19 cellular contexts compared by ENCODE assay signal in genomic region chr7:44975331-44976039, GRCh38. TPM values are rescaled to one million over a fixed set of nuclear protein-coding genes. Genes with fewer than 3 reads are reported as not detected.
DNase-seq lines count a peak whose midpoint lies in the region; ATAC-seq, FAIRE-seq and TF ChIP-seq lines count a peak whose summit lies in the region.
"Had no signal": no experiment of that assay in that cellular context is flagged by ENCODE, and none has a peak within 500 bp of the region (broad histone marks: within the 10 kb centered on the region; RNA-seq: fewer than 3 reads in every experiment).

No MANE protein-coding gene starts in this region.

- no peak for FAIRE-seq in H1 (lab: Jason Lieb, UNC)

- H2BK5ac ChIP-seq in H1 (ENCODE audit: low read depth, low read length), result no peak overlapping the region; the same call in 1 of the 2 replicates
- H2BK5ac ChIP-seq in mesendoderm (ENCODE audit: low read length), result no peak overlapping the region

- H3K9ac ChIP-seq in H1 (replicated peaks in 1 of 4; ENCODE audit: extremely low read depth in 1 of 4, low read depth in 3 of 4, low read length in 3 of 4), result no peak overlapping the region
- no peak overlapping the region for H3K9ac ChIP-seq in mesendoderm (ENCODE audit: low read length)

- H3K4me3 ChIP-seq in H1 (ENCODE audit: extremely low read depth in 1 of 4, insufficient read depth in 2 of 4, low read depth in 3 of 4, low read length in 4 of 4) (no peak overlapping the region), Peyer's patch (no peak overlapping the region), mesendoderm (ENCODE audit: low read length) (no peak overlapping the region)
- H3K4me3 ChIP-seq: ascending aorta, mucosa of descending colon, ovary, sigmoid colon, testis had no signal

- no peaks in the 10 kb centered on the region; a peak in 1 of 8 replicates for H3K36me3 ChIP-seq in H1 (ENCODE audit: control insufficient read depth in 2 of 4, insufficient read depth in 4 of 4, low read length in 3 of 4)
- peaks cover 0 to 6% (median 0%) of the 10 kb centered on the region in 3 donors for H3K36me3 ChIP-seq in Peyer's patch
- H3K36me3 ChIP-seq in mesendoderm (ENCODE audit: control insufficient read depth, insufficient read depth, low read length), result no peaks in the 10 kb centered on the region
- H3K36me3 ChIP-seq: ovary had no signal

- H4K91ac ChIP-seq in H1 (replicated peaks; ENCODE audit: insufficient read length, low read length), result no peak overlapping the region

- H3K79me2 ChIP-seq in H1 (ENCODE audit: control insufficient read depth in 1 of 2, insufficient read depth in 2 of 2, low read length in 2 of 2), result no peaks in the 10 kb centered on the region
- H3K79me2 ChIP-seq in mesendoderm (ENCODE audit: control insufficient read depth, insufficient read depth, low read length), result no peaks in the 10 kb centered on the region

- peak overlapping the region; percentile 21; the same call in 1 of the 2 replicates for H4K8ac ChIP-seq in H1 (ENCODE audit: extremely low read depth, insufficient read depth, low read length)
- no peak overlapping the region for H4K8ac ChIP-seq in mesendoderm (ENCODE audit: low read depth, low read length)

- no peak for TF ChIP-seq RAD21 in H1 (IDR thresholded peaks at IDR 0.05 in 1 of 2, conservative IDR thresholded peaks at IDR 0.05 in 1 of 2; ENCODE audit: low read depth in 2 of 2, low read length in 2 of 2)

- no peak overlapping the region for H2BK20ac ChIP-seq in H1 (ENCODE audit: low read length)

- H2AK5ac ChIP-seq in H1 (ENCODE audit: low read depth, low read length) (no peak overlapping the region), mesendoderm (ENCODE audit: low read length) (no peak overlapping the region)

- H4K20me1 ChIP-seq in H1 (replicated peaks in 1 of 2; ENCODE audit: control insufficient read depth in 1 of 2, insufficient read depth in 2 of 2, low read length in 2 of 2), result peaks cover 0 to 1% of the 10 kb centered on the region in 2 experiments

- no peak overlapping the region for H3K4me2 ChIP-seq in H1 (ENCODE audit: insufficient read depth in 1 of 2, low read depth in 2 of 2, low read length in 2 of 2)
- no peak overlapping the region for H3K4me2 ChIP-seq in mesendoderm (ENCODE audit: low read length)

- H3K27ac ChIP-seq in H1 (ENCODE audit: low read depth, low read length), result no peak overlapping the region
- no peak overlapping the region for H3K27ac ChIP-seq in Peyer's patch
- no peak overlapping the region for H3K27ac ChIP-seq in mesendoderm (ENCODE audit: low read depth, low read length)
- H3K27ac ChIP-seq: ascending aorta, ovary, sigmoid colon, testis had no signal

- no peak overlapping the region for H2BK12ac ChIP-seq in H1 (ENCODE audit: low read depth, low read length)

- peaks cover 65% of the 10 kb centered on the region for H3K4me1 Mint-ChIP-seq in stimulated activated naive CD8-positive, alpha-beta T cell treated with anti-CD3 and anti-CD28 coated beads, Interleukin-15, Interleukin-2, amounts not matched to agents 100 ng/mL and 50 ng/mL, for 24 hours (ENCODE audit: low read depth)
- H3K4me1 Mint-ChIP-seq in T-cell, result peaks cover 67 to 70% (median 67%) of the 10 kb centered on the region in 3 donors

- H3K18ac ChIP-seq in H1 (ENCODE audit: extremely low read depth, low read length) (no peak overlapping the region), mesendoderm (ENCODE audit: low read length) (no peak overlapping the region)

- H3K27me3 Mint-ChIP-seq in stimulated activated naive CD8-positive, alpha-beta T cell treated with anti-CD3 and anti-CD28 coated beads, Interleukin-15, Interleukin-2, amounts not matched to agents 100 ng/mL and 50 ng/mL, for 24 hours, result no peaks in the 10 kb centered on the region
- H3K27me3 Mint-ChIP-seq in T-cell, result no peaks in the 10 kb centered on the region

- no peak overlapping the region for H3K14ac ChIP-seq in H1 (ENCODE audit: insufficient read length)

- H2BK15ac ChIP-seq in H1 (ENCODE audit: low read length) (no peak overlapping the region), mesendoderm (replicated peaks; ENCODE audit: low read depth) (no peak overlapping the region)

- H2BK120ac ChIP-seq in H1 (replicated peaks; ENCODE audit: low read depth, low read length) (no peak overlapping the region), mesendoderm (ENCODE audit: low read depth, low read length) (no peak overlapping the region)

- 91% methylated on average over 12 of the region's 12 CpGs; no CpG with 5 or more reads in 1 of the 2 experiments for WGBS in H1 (ENCODE audit: extremely low coverage in 1 of 2, insufficient coverage in 1 of 2, insufficient read length in 1 of 2, insufficient replicate concordance in 2 of 2, low coverage in 1 of 2, low lambda C conversion rate in 2 of 2, missing lambda C conversion rate in 1 of 2), 2 experiments
- WGBS in mesendoderm (ENCODE audit: extremely low coverage, insufficient coverage, low lambda C conversion rate), result no CpG with 5 or more reads among the region's 12 CpGs

- H3K23ac ChIP-seq in H1 (ENCODE audit: insufficient read length) (no peak overlapping the region), mesendoderm (ENCODE audit: low read length) (no peak overlapping the region)

- H3K9me3 Mint-ChIP-seq in stimulated activated naive CD8-positive, alpha-beta T cell treated with anti-CD3 and anti-CD28 coated beads, Interleukin-15, Interleukin-2, amounts not matched to agents 100 ng/mL and 50 ng/mL, for 24 hours, result no peaks in the 10 kb centered on the region
- H3K9me3 Mint-ChIP-seq in T-cell, result no peaks in the 10 kb centered on the region

- no peaks in the 10 kb centered on the region for H3K79me1 ChIP-seq in H1 (ENCODE audit: low read depth, low read length)
- no peaks in the 10 kb centered on the region for H3K79me1 ChIP-seq in mesendoderm (ENCODE audit: low read length)

- no peaks in the 10 kb centered on the region for H3K27me3 ChIP-seq in H1 (replicated peaks in 1 of 4; ENCODE audit: control insufficient read depth in 3 of 4, extremely low read depth in 1 of 4, insufficient read depth in 3 of 4, low read length in 3 of 4)
- no peaks in the 10 kb centered on the region for H3K27me3 ChIP-seq in Peyer's patch
- no peaks in the 10 kb centered on the region for H3K27me3 ChIP-seq in mesendoderm (ENCODE audit: insufficient read depth, low read length, poor library complexity)
- H3K27me3 ChIP-seq: ascending aorta, ovary, sigmoid colon, testis had no signal

- TF ChIP-seq EP300 in H1 (IDR thresholded peaks at IDR 0.05; ENCODE audit: borderline replicate concordance in 1 of 2, low read depth in 2 of 2, low read length in 2 of 2), result no peak

- no peak overlapping the region for H3K4ac ChIP-seq in H1 (replicated peaks; ENCODE audit: insufficient read length, low read depth, low read length)
- no peak overlapping the region for H3K4ac ChIP-seq in mesendoderm (ENCODE audit: low read depth, low read length)

- H3K27ac Mint-ChIP-seq in stimulated activated naive CD8-positive, alpha-beta T cell treated with anti-CD3 and anti-CD28 coated beads, Interleukin-15, Interleukin-2, amounts not matched to agents 100 ng/mL and 50 ng/mL, for 24 hours, result peak overlapping the region; percentile 84
- H3K27ac Mint-ChIP-seq in T-cell, result peak overlapping the region; percentile 83 to 96

- H2AFZ ChIP-seq in H1 (ENCODE audit: low read length), result no peak overlapping the region

- no peak for DNase-seq in stimulated activated naive CD8-positive, alpha-beta T cell treated with anti-CD3 and anti-CD28 coated beads, Interleukin-15, Interleukin-2, amounts not matched to agents 100 U/mL and 50 U/mL, for 24 hours
- no peak for DNase-seq in T-cell
- DNase-seq in H1 (ENCODE audit: low read depth in 1 of 2, low spot score in 2 of 2), result no peak
- DNase-seq in Peyer's patch, result no peak
- DNase-seq in EL, result no peak
- DNase-seq in mesendoderm, result no peak
- DNase-seq in NCI-H2029 (lab: John Stamatoyannopoulos, UW), result no peak
- DNase-seq: activated effector memory CD4-positive, alpha-beta T cell treated with Interleukin-2 at 50 U/mL for 16 hours; DMS 273 treated with DMSO at 0.1 percent for 48 hours; KBM-7; NCI-H1048; OCI-M1; sigmoid colon; testis had no signal

- H3K4me1 ChIP-seq in H1 (replicated peaks in 1 of 4; ENCODE audit: control insufficient read depth in 3 of 4, insufficient read depth in 4 of 4, low read length in 3 of 4) (no peaks in the 10 kb centered on the region), Peyer's patch (peaks cover 0 to 19% (median 9%) of the 10 kb centered on the region in 4 donors), mesendoderm (ENCODE audit: control insufficient read depth, low read depth, low read length) (no peaks in the 10 kb centered on the region)
- H3K4me1 ChIP-seq: testis had no signal

- peaks cover 83% of the 10 kb centered on the region for H3K36me3 Mint-ChIP-seq in stimulated activated naive CD8-positive, alpha-beta T cell treated with anti-CD3 and anti-CD28 coated beads, Interleukin-15, Interleukin-2, amounts not matched to agents 100 ng/mL and 50 ng/mL, for 24 hours (ENCODE audit: low read depth)
- H3K36me3 Mint-ChIP-seq in T-cell, result peaks cover 20% of the 10 kb centered on the region

- no peak for TF ChIP-seq CTCF in H1 (IDR thresholded peaks at IDR 0.05; ENCODE audit: control extremely low read depth in 1 of 3, insufficient read depth in 1 of 3, low read depth in 1 of 3, low read length in 3 of 3)
- no peak for TF ChIP-seq CTCF in Peyer's patch (IDR thresholded peaks at IDR 0.05)

- no peak overlapping the region for H4K5ac ChIP-seq in H1 (ENCODE audit: insufficient read length, low read depth, low read length)
- H4K5ac ChIP-seq in mesendoderm (ENCODE audit: low read length), result no peak overlapping the region

- no peak for ATAC-seq in stimulated activated naive CD8-positive, alpha-beta T cell treated with anti-CD3 and anti-CD28 coated beads, Interleukin-15, Interleukin-2, amounts not matched to agents 100 U/mL and 50 U/mL, for 24 hours
- no peak for ATAC-seq in T-cell (replicated peaks in 1 of 4)
- ATAC-seq: mucosa of descending colon had no signal

- CTCF ChIA-PET in T-cell (lab: Charles Lee) (interaction anchor here (1.6 to 3.8 kb wide), 4 partner anchors 24 to 161 kb away, joined by 5 to 72 read pairs (median 46); partner anchors contain the start of gene CCM2 (in 1 of the 2)), H1 (lab: Charles Lee; ENCODE audit: partially characterized antibody) (interaction anchor here (3.9 to 6.2 kb wide), 4 partner anchors 8 to 160 kb away, joined by 33 to 105 read pairs (median 42); no protein-coding TSS in a partner anchor)

- H3K56ac ChIP-seq in H1 (replicated peaks; ENCODE audit: insufficient read length, low read depth, low read length) (no peak overlapping the region), mesendoderm (ENCODE audit: low read length) (no peak overlapping the region)

- TF ChIP-seq POLR2A in H1 (IDR thresholded peaks at IDR 0.05; ENCODE audit: control extremely low read depth in 1 of 2, low read depth in 2 of 2, low read length in 2 of 2), result no peak
- no peak for TF ChIP-seq POLR2A in Peyer's patch (IDR thresholded peaks at IDR 0.05)

- no peaks in the 10 kb centered on the region for H3K23me2 ChIP-seq in H1 (ENCODE audit: low read depth, low read length)

- POLR2A ChIA-PET in T-cell (lab: Charles Lee) (interaction anchor here (0.5 to 1.1 kb wide), 3 partner anchors 15 to 334 kb away, joined by 3 to 18 read pairs (median 4); no protein-coding TSS in a partner anchor), H1 (lab: Charles Lee; ENCODE audit: partially characterized antibody) (interaction anchor here (0.8 to 17.9 kb wide), 8 partner anchors 7 to 161 kb away, joined by 3 to 327 read pairs (median 4); partner anchors contain the start of genes H2AZ2 and MYO1G)

- H3K9me3 ChIP-seq in H1 (ENCODE audit: insufficient read depth in 2 of 2, low read depth in 1 of 2, low read length in 1 of 2) (no peaks in the 10 kb centered on the region), Peyer's patch (no peaks in the 10 kb centered on the region)
- H3K9me3 ChIP-seq: ascending aorta, mucosa of descending colon, ovary, sigmoid colon, testis had no signal

- H3K4me3 Mint-ChIP-seq in stimulated activated naive CD8-positive, alpha-beta T cell treated with anti-CD3 and anti-CD28 coated beads, Interleukin-15, Interleukin-2, amounts not matched to agents 100 ng/mL and 50 ng/mL, for 24 hours, result peak overlapping the region; percentile 99
- peak overlapping the region in 1 of 3 donors; percentile 99 for H3K4me3 Mint-ChIP-seq in T-cell

RNA-seq across cellular contexts. Expression of gene MYO1G, which starts 3.3 kb away (rescaled TPM):
- total RNA-seq in T-cell (100 to 1,000 TPM; 183 to 272 (median 192) TPM), Peyer's patch (10 to 100 TPM in 1 of 4 donors, 1 to 10 TPM in 3; 2.7 to 14.9 (median 5.0) TPM)
- total RNA-seq in H1 (2021; fragmentation: NEBNext Ultra II Directional; extraction: Animal tissue kit (Norgen Biotek cat#: 25700)), result 0.11 and 0.19 TPM in 2 replicates
- 0.08 and 0.11 TPM in 2 replicates for polyA plus RNA-seq in H1 (2011; rRNA removed)
- 0.12 TPM for polyA plus RNA-seq in H1 (2011; cell fraction: cytosol; rRNA removed)
- 0.50 TPM for polyA plus RNA-seq in H1 (2011; cell fraction: nucleus; rRNA removed)
- 0.08 to 0.15 TPM (median 0.11 TPM) in 3 of 4 replicates, not detected in the other for polyA plus RNA-seq in H1 (2012, experiment 1 of 2)
- polyA plus RNA-seq in H1 (2012, experiment 2 of 2), result not detected
- polyA plus RNA-seq in H1 (2013, experiment 1 of 2), result 0.04 TPM
- polyA plus RNA-seq in H1 (2013, experiment 2 of 2), result 0.04 TPM
- polyA minus RNA-seq in H1 (2011; rRNA and poly(A)+ RNA removed), result 0.20 and 0.54 TPM in 2 replicates
- polyA minus RNA-seq in H1 (2011; cell fraction: cytosol; rRNA and poly(A)+ RNA removed), result 1.8 TPM
- 1.9 TPM for polyA minus RNA-seq in H1 (2011; cell fraction: nucleus; rRNA and poly(A)+ RNA removed)
- 0.04 TPM for polyA plus RNA-seq in mesendoderm (2013, experiment 1 of 2)
- polyA plus RNA-seq in mesendoderm (2013, experiment 2 of 2), result 0.04 TPM
- total RNA-seq: H4 had no signal

RNA-seq across cellular contexts. Expression of gene CCM2, which starts 24.5 kb away (rescaled TPM):
- total RNA-seq in T-cell (100 to 1,000 TPM in 4 of 5 donors, 10 to 100 TPM in 1; 88.6 to 190 (median 167) TPM), Peyer's patch (10 to 100 TPM; 23.3 to 49.5 (median 32.5) TPM)
- total RNA-seq in H1 (2021; fragmentation: NEBNext Ultra II Directional; extraction: Animal tissue kit (Norgen Biotek cat#: 25700)), result 31.3 and 31.6 TPM in 2 replicates
- polyA plus RNA-seq in H1 (2011; rRNA removed), result 41.2 and 54.8 TPM in 2 replicates
- 40.7 TPM for polyA plus RNA-seq in H1 (2011; cell fraction: cytosol; rRNA removed)
- 51.2 TPM for polyA plus RNA-seq in H1 (2011; cell fraction: nucleus; rRNA removed)
- polyA plus RNA-seq in H1 (2012, experiment 1 of 2), result 21.6 to 34.6 TPM (median 32.5 TPM) in 4 replicates
- polyA plus RNA-seq in H1 (2012, experiment 2 of 2), result 28.2 TPM
- polyA plus RNA-seq in H1 (2013, experiment 1 of 2), result 20.3 TPM
- polyA plus RNA-seq in H1 (2013, experiment 2 of 2), result 19.7 TPM
- 26.9 and 30.1 TPM in 2 replicates for polyA minus RNA-seq in H1 (2011; rRNA and poly(A)+ RNA removed)
- polyA minus RNA-seq in H1 (2011; cell fraction: cytosol; rRNA and poly(A)+ RNA removed), result 18.4 TPM
- 19.1 TPM for polyA minus RNA-seq in H1 (2011; cell fraction: nucleus; rRNA and poly(A)+ RNA removed)
- 20.7 TPM for polyA plus RNA-seq in mesendoderm (2013, experiment 1 of 2)
- polyA plus RNA-seq in mesendoderm (2013, experiment 2 of 2), result 20.4 TPM

Comparison
In these comparisons a context has a peak if more than half of its experiments do, and no peak if none do; other contexts are left out.
1. RNA of gene MYO1G, which starts 3.3 kb away (total RNA-seq): 183 to 272 TPM in T-cell; 2.7 to 14.9 TPM in Peyer's patch and 0.11 to 0.19 TPM in H1; every median in the first group is over 10 times any median in the second.